18 cellular contexts compared by ENCODE assay signal in the genomic region with DNA sequence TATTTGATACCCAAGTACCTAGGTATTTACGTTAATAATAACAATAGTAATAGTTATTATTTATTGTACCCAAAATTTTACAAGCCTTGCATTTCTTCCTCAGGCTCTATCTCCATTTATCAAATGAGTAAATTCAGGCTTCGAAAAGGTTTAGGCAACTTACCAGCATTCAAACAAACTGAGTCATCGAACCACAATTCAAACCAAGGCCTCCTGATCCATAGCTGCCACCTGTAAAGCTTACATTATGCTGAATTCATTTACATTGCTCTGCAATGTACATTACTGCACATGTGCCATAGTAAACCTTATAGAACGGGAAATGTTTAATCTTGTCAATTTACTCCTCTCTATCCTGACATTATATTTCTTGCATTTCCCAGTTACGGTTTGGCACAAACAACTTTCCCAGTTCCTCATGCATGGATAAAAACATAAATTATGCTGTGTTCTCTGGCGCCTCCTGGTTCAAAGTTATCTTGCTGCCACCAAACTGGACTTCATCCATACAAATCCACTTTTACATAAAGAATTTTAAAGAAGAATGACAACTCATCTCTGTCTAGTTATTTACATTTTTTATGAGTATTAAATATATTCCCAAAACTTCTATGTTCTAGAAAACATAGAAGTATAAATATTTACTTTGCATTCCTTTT.
DNase-seq lines count a peak whose midpoint lies in the region; ATAC-seq, FAIRE-seq and TF ChIP-seq lines count a peak whose summit lies in the region.
"Had no signal": no experiment of that assay in that cellular context is flagged by ENCODE, and none has a peak within 500 bp of the region (broad histone marks: within the 10 kb centered on the region; RNA-seq: fewer than 3 reads in every experiment).

No MANE protein-coding gene starts in this region.

- H3K4me3 Mint-ChIP-seq in chondrocyte (ENCODE audit: unreplicated experiment): no peak overlapping the region
- H3K4me3 Mint-ChIP-seq: activated naive CD4-positive, alpha-beta T cell treated with anti-CD3 and anti-CD28 coated beads, Interleukin-2, amount 10 ng/mL, durations not matched to agents 7 days and 5 days; central memory CD8-positive, alpha-beta T cell had no signal

- no peak overlapping the region for H2AFZ ChIP-seq in MM.1S (ENCODE audit: low read length)
- no peak overlapping the region for H2AFZ ChIP-seq in Karpas-422 (ENCODE audit: low read length)

- no peaks in the 10 kb centered on the region for H3K79me2 ChIP-seq in MM.1S (ENCODE audit: low read length)
- no peaks in the 10 kb centered on the region for H3K79me2 ChIP-seq in Karpas-422 (ENCODE audit: low read length)

- no peak for FAIRE-seq in small intestine (lab: Jason Lieb, UNC)
- FAIRE-seq: GM12891 had no signal

- peaks cover 5% of the 10 kb centered on the region for H3K4me1 Mint-ChIP-seq in chondrocyte (ENCODE audit: low read depth)
- H3K4me1 Mint-ChIP-seq: activated naive CD4-positive, alpha-beta T cell treated with anti-CD3 and anti-CD28 coated beads, Interleukin-2, amount 10 ng/mL, durations not matched to agents 7 days and 5 days; central memory CD8-positive, alpha-beta T cell had no signal

- no peaks in the 10 kb centered on the region for H3K36me3 ChIP-seq in MM.1S (replicated peaks; ENCODE audit: insufficient read depth, low read length)
- H3K36me3 ChIP-seq in small intestine (ENCODE audit: control insufficient read depth in 2 of 2, insufficient read depth in 2 of 2, low read length in 2 of 2): no peaks in the 10 kb centered on the region
- H3K36me3 ChIP-seq in Karpas-422 (ENCODE audit: insufficient read depth, low read length): no peaks in the 10 kb centered on the region
- H3K36me3 ChIP-seq: neutrophil, tibial nerve had no signal

- H4K20me1 ChIP-seq in MM.1S (ENCODE audit: insufficient read depth, low read length) (no peaks in the 10 kb centered on the region), Karpas-422 (ENCODE audit: insufficient read depth, low read depth, low read length) (no peaks in the 10 kb centered on the region)

- H3F3A ChIP-seq in MM.1S (ENCODE audit: insufficient read depth, low read length): no peaks in the 10 kb centered on the region

- H3K27me3 ChIP-seq in MM.1S (replicated peaks; ENCODE audit: insufficient read depth, low read length): no peaks in the 10 kb centered on the region
- no peaks in the 10 kb centered on the region for H3K27me3 ChIP-seq in small intestine (ENCODE audit: control insufficient read depth in 2 of 2, insufficient read depth in 2 of 2, low read length in 2 of 2)
- H3K27me3 ChIP-seq in Karpas-422 (ENCODE audit: low read length): no peaks in the 10 kb centered on the region
- H3K27me3 ChIP-seq: neutrophil, tibial nerve had no signal

- DNase-seq in DMS53 (lab: John Stamatoyannopoulos, UW) (peak; percentile 24), DMS53 treated with DMSO at 0.1 percent for 48 hours (lab: John Stamatoyannopoulos, UW; ENCODE audit: unreplicated experiment) (no peak), MM.1S (no peak), chondrocyte (ENCODE audit: low spot score) (no peak), small intestine (peak; percentile 8), OCI-M2 (lab: John Stamatoyannopoulos, UW; ENCODE audit: unreplicated experiment) (no peak), Karpas-422 (no peak)
- DNase-seq: activated naive CD4-positive, alpha-beta T cell treated with anti-CD3 and anti-CD28 coated beads, Interleukin-2, amount 10 ng/mL, durations not matched to agents 7 days and 5 days; DMS79 treated with DMSO at 0.1 percent for 48 hours; NCI-H1105 treated with DMSO at 0.1 percent for 48 hours; NCI-H510A treated with DMSO at 0.1 percent for 48 hours; SHP77 treated with DMSO at 0.1 percent for 48 hours had no signal

- H3K9me3 ChIP-seq in MM.1S (replicated peaks; ENCODE audit: insufficient read depth, low read length): no peaks in the 10 kb centered on the region
- no peaks in the 10 kb centered on the region for H3K9me3 ChIP-seq in small intestine (ENCODE audit: control insufficient read depth, low read depth)
- H3K9me3 ChIP-seq in Karpas-422 (ENCODE audit: low read length): no peaks in the 10 kb centered on the region
- H3K9me3 ChIP-seq: neutrophil, tibial nerve had no signal

- peak overlapping the region; percentile 25; the same call in 1 of the 2 replicates for H3K4me2 ChIP-seq in MM.1S (ENCODE audit: low read depth, low read length)
- H3K4me2 ChIP-seq in Karpas-422 (ENCODE audit: low read depth, low read length, poor library complexity, severe bottlenecking): no peak overlapping the region

- no peaks in the 10 kb centered on the region for H3K36me3 Mint-ChIP-seq in chondrocyte (ENCODE audit: low read depth)
- H3K36me3 Mint-ChIP-seq: activated naive CD4-positive, alpha-beta T cell treated with anti-CD3 and anti-CD28 coated beads, Interleukin-2, amount 10 ng/mL, durations not matched to agents 7 days and 5 days had no signal

- no peak for TF ChIP-seq CTCF in MM.1S (IDR thresholded peaks at IDR 0.05; ENCODE audit: low read length)
- TF ChIP-seq CTCF in chondrocyte (IDR thresholded peaks at IDR 0.05): peak; percentile 57

- no peaks in the 10 kb centered on the region for H3K9me3 Mint-ChIP-seq in chondrocyte (ENCODE audit: low read depth)

- H3K4me3 ChIP-seq in MM.1S (ENCODE audit: low read length) (no peak overlapping the region), small intestine (ENCODE audit: low read depth in 1 of 2, low read length in 2 of 2) (no peak overlapping the region), Karpas-422 (ENCODE audit: low read length) (no peak overlapping the region)
- H3K4me3 ChIP-seq: tibial nerve had no signal

- H3K9ac ChIP-seq in MM.1S (ENCODE audit: low read length) (no peak overlapping the region), Karpas-422 (ENCODE audit: low read length) (no peak overlapping the region)

- no peak overlapping the region for H3K27ac Mint-ChIP-seq in chondrocyte (ENCODE audit: unreplicated experiment)
- H3K27ac Mint-ChIP-seq: activated naive CD4-positive, alpha-beta T cell treated with anti-CD3 and anti-CD28 coated beads, Interleukin-2, amount 10 ng/mL, durations not matched to agents 7 days and 5 days had no signal

- 67 to 75% (median 72%) methylated on average over 6 of the region's 6 CpGs for WGBS in small intestine, 3 donors

- H3K27me3 Mint-ChIP-seq in chondrocyte (ENCODE audit: low read depth): no peaks in the 10 kb centered on the region
- H3K27me3 Mint-ChIP-seq: activated naive CD4-positive, alpha-beta T cell treated with anti-CD3 and anti-CD28 coated beads, Interleukin-2, amount 10 ng/mL, durations not matched to agents 7 days and 5 days; central memory CD8-positive, alpha-beta T cell had no signal

- no peak for ATAC-seq in GM21447 (IDR thresholded peaks at IDR 0.05; ENCODE audit: unreplicated experiment)

- H3K27ac ChIP-seq in MM.1S (ENCODE audit: low read length) (no peak overlapping the region), small intestine (ENCODE audit: low read depth in 1 of 2, low read length in 1 of 2) (no peak overlapping the region), Karpas-422 (ENCODE audit: low read length) (no peak overlapping the region)
- H3K27ac ChIP-seq: HL-60, neutrophil, tibial nerve had no signal

- no peaks in the 10 kb centered on the region for H3K9me2 ChIP-seq in MM.1S (replicated peaks; ENCODE audit: insufficient read depth, low read length)
- H3K9me2 ChIP-seq in Karpas-422 (replicated peaks; ENCODE audit: insufficient read depth, low read length): no peaks in the 10 kb centered on the region

- peaks cover 11% of the 10 kb centered on the region; the same call in 1 of the 2 replicates for H3K4me1 ChIP-seq in MM.1S (ENCODE audit: low read length)
- H3K4me1 ChIP-seq in small intestine (ENCODE audit: control insufficient read depth in 2 of 2, insufficient read depth in 1 of 2, low read depth in 1 of 2, low read length in 1 of 2): no peaks in the 10 kb centered on the region
- H3K4me1 ChIP-seq in Karpas-422 (ENCODE audit: low read length): no peaks in the 10 kb centered on the region
- H3K4me1 ChIP-seq: tibial nerve had no signal

Comparison
In these comparisons a context has a peak if more than half of its experiments do, and no peak if none do; other contexts are left out.
1. DNase-seq: peak in DMS53 (single experiment) and small intestine (single experiment); none in DMS53 treated with DMSO at 0.1 percent for 48 hours (single experiment), MM.1S (single experiment), chondrocyte (single experiment), OCI-M2 (single experiment) and Karpas-422 (single experiment).